ENCODE assay signal across 18 cellular contexts in genomic region chr15:59545573-59545972, GRCh38.
"Had no signal": no experiment of that assay in that cellular context is flagged by ENCODE, and none has a peak within 500 bp of the region (broad histone marks: within the 10 kb centered on the region; RNA-seq: fewer than 3 reads in every experiment).

No MANE protein-coding gene starts in this region.

- H3K4me3 ChIP-seq: coronary artery, lung, upper lobe of right lung had no signal

- H3K36me3 ChIP-seq: upper lobe of right lung had no signal

- H3K27ac ChIP-seq: coronary artery, upper lobe of right lung had no signal

- H3K9me3 ChIP-seq: upper lobe of right lung had no signal

- FAIRE-seq: bronchial epithelial cell, kidney, TTC549 had no signal

- ATAC-seq: left lobe of liver; naive thymus-derived CD8-positive, alpha-beta T cell; stimulated activated naive CD8-positive, alpha-beta T cell treated with anti-CD3 and anti-CD28 coated beads, Interleukin-15, Interleukin-2, amounts not matched to agents 100 U/mL and 50 U/mL, for 24 hours; upper lobe of right lung had no signal

- H3K27me3 ChIP-seq: upper lobe of right lung had no signal

- H3K4me1 ChIP-seq: upper lobe of right lung had no signal

- DNase-seq: activated CD4-positive, alpha-beta T cell treated with anti-CD3 and anti-CD28 coated beads, Interleukin-2, amount 50 U/mL, for 4 hours; activated CD8-positive, alpha-beta memory T cell treated with anti-CD3 and anti-CD28 coated beads for 24 hours; activated naive CD4-positive, alpha-beta T cell treated with Interleukin-2 at 50 U/mL for 16 hours; activated naive CD8-positive, alpha-beta T cell treated with anti-CD3 and anti-CD28 coated beads, Interleukin-2, amount 10 ng/mL, durations not matched to agents 7 days and 5 days; activated T-cell treated with anti-CD3 and anti-CD28 coated beads, Interleukin-2, amount 50 U/mL, for 48 hours; amygdala; endodermal cell; kidney; naive thymus-derived CD8-positive, alpha-beta T cell; stimulated activated CD4-positive, alpha-beta T cell treated with anti-CD3 and anti-CD28 coated beads, Interleukin-4, amount 100 ng/mL, for 4 hours; stimulated activated naive CD8-positive, alpha-beta T cell treated with anti-CD3 and anti-CD28 coated beads, Interleukin-15, Interleukin-2, amounts not matched to agents 100 U/mL and 50 U/mL, for 24 hours; T-helper 1 cell; upper lobe of right lung had no signal
